In genomic region chr7:12788171-12788570, GRCh38 we compare ENCODE assay signal across 25 cellular contexts.
"Had no signal": no experiment of that assay in that cellular context is flagged by ENCODE, and none has a peak within 500 bp of the region (broad histone marks: within the 10 kb centered on the region; RNA-seq: fewer than 3 reads in every experiment).

No MANE protein-coding gene starts in this region.

- DNase-seq: hippocampal formation; kidney glomerular epithelial cell; left cardiac atrium; midbrain; mucosa of descending colon; naive thymus-derived CD4-positive, alpha-beta T cell; ovary; right lobe of liver; stimulated activated CD4-positive, alpha-beta T cell treated with anti-CD3 and anti-CD28 coated beads, Interleukin-2, amount 100 ng/mL, for 48 hours; stimulated activated CD4-positive, alpha-beta T cell treated with anti-CD3 and anti-CD28 coated beads, Interleukin-4, amount 100 ng/mL, for 4 hours; stimulated activated CD8-positive, alpha-beta memory T cell treated with anti-CD3 and anti-CD28 coated beads, Interleukin-4, amount 100 ng/mL, for 48 hours; stimulated activated naive B cell treated with anti-CD40 and anti-IgM and Interleukin-4, amounts not matched to agents 10 μg/mL and 1 μg/mL and 100 μg/mL, for 72 hours; stimulated activated naive CD8-positive, alpha-beta T cell treated with anti-CD3 and anti-CD28 coated beads, Interleukin-15, Interleukin-2, amounts not matched to agents 100 U/mL and 50 U/mL, for 24 hours; stomach; testis; thyroid gland; transverse colon; upper lobe of left lung had no signal

- ATAC-seq: left cardiac atrium; left lobe of liver; mucosa of descending colon; right lobe of liver; stimulated activated naive B cell treated with anti-CD40 and anti-IgM and Interleukin-4, amounts not matched to agents 10 μg/mL and 1 μg/mL and 100 μg/mL, for 72 hours; stimulated activated naive CD8-positive, alpha-beta T cell treated with anti-CD3 and anti-CD28 coated beads, Interleukin-15, Interleukin-2, amounts not matched to agents 100 U/mL and 50 U/mL, for 24 hours had no signal

- H3K4me1 Mint-ChIP-seq: memory B cell; stimulated activated naive B cell treated with anti-CD40 and anti-IgM and Interleukin-4, amounts not matched to agents 10 μg/mL and 1 μg/mL and 100 μg/mL, for 72 hours had no signal

- H3K27me3 Mint-ChIP-seq: memory B cell; progenitor cell of endocrine pancreas; stimulated activated naive B cell treated with anti-CD40 and anti-IgM and Interleukin-4, amounts not matched to agents 10 μg/mL and 1 μg/mL and 100 μg/mL, for 72 hours had no signal

- H3K9me3 ChIP-seq: mucosa of descending colon, ovary, right atrium auricular region, right lobe of liver, stomach, testis, thyroid gland, transverse colon, upper lobe of left lung had no signal

- H3K4me1 ChIP-seq: right atrium auricular region, right lobe of liver, stomach, testis, thyroid gland, upper lobe of left lung had no signal

- H3K36me3 ChIP-seq: ovary, right atrium auricular region, right lobe of liver, stomach, thyroid gland, transverse colon, upper lobe of left lung had no signal

- H3K4me3 ChIP-seq: lung, mucosa of descending colon, ovary, right atrium auricular region, right lobe of liver, smooth muscle cell, stomach, testis, thyroid gland, transverse colon, upper lobe of left lung had no signal

- H3K27ac ChIP-seq: ovary, right atrium auricular region, right lobe of liver, stomach, testis, thyroid gland, transverse colon, upper lobe of left lung had no signal

- H3K9me3 Mint-ChIP-seq: naive thymus-derived CD4-positive, alpha-beta T cell; natural killer cell treated with Interleukin-12 subunit alpha and Interleukin-12 subunit beta and Interleukin-15 and Interleukin-18, amount 100 ng/mL, for 72 hours; stimulated activated naive B cell treated with anti-CD40 and anti-IgM and Interleukin-4, amounts not matched to agents 10 μg/mL and 1 μg/mL and 100 μg/mL, for 72 hours had no signal

- H3K4me3 Mint-ChIP-seq: memory B cell; naive thymus-derived CD4-positive, alpha-beta T cell; natural killer cell treated with Interleukin-12 subunit alpha and Interleukin-12 subunit beta and Interleukin-15 and Interleukin-18, amount 100 ng/mL, for 72 hours; stimulated activated naive B cell treated with anti-CD40 and anti-IgM and Interleukin-4, amounts not matched to agents 10 μg/mL and 1 μg/mL and 100 μg/mL, for 72 hours had no signal

- H3K36me3 Mint-ChIP-seq: memory B cell; naive thymus-derived CD4-positive, alpha-beta T cell; natural killer cell treated with Interleukin-12 subunit alpha and Interleukin-12 subunit beta and Interleukin-15 and Interleukin-18, amount 100 ng/mL, for 72 hours; stimulated activated naive B cell treated with anti-CD40 and anti-IgM and Interleukin-4, amounts not matched to agents 10 μg/mL and 1 μg/mL and 100 μg/mL, for 72 hours had no signal

- H3K27ac Mint-ChIP-seq: memory B cell; naive thymus-derived CD4-positive, alpha-beta T cell; natural killer cell treated with Interleukin-12 subunit alpha and Interleukin-12 subunit beta and Interleukin-15 and Interleukin-18, amount 100 ng/mL, for 72 hours; progenitor cell of endocrine pancreas; stimulated activated naive B cell treated with anti-CD40 and anti-IgM and Interleukin-4, amounts not matched to agents 10 μg/mL and 1 μg/mL and 100 μg/mL, for 72 hours had no signal

- H3K27me3 ChIP-seq: ovary, right atrium auricular region, right lobe of liver, stomach, testis, thyroid gland, transverse colon, upper lobe of left lung had no signal
